In genomic region chr4:146640021-146640425, GRCh38 we compare ENCODE assay signal across 37 cellular contexts. TPM values are rescaled to one million over a fixed set of nuclear protein-coding genes. Genes with fewer than 3 reads are reported as not detected.
DNase-seq lines count a peak whose midpoint lies in the region; ATAC-seq and TF ChIP-seq lines count a peak whose summit lies in the region.
"Had no signal": no experiment of that assay in that cellular context is flagged by ENCODE, and none has a peak within 500 bp of the region (broad histone marks: within the 10 kb centered on the region; RNA-seq: fewer than 3 reads in every experiment).

No MANE protein-coding gene starts in this region.

- no peak overlapping the region for H2BK5ac ChIP-seq in H9 (ENCODE audit: insufficient read length, low read length)

- H3K27me3 ChIP-seq in H9 (ENCODE audit: insufficient read depth, low read length) (peaks cover 67% of the 10 kb centered on the region), neural cell (ENCODE audit: insufficient read depth, low read depth, low read length) (peaks cover 100% of the 10 kb centered on the region)

- intact Hi-C loops in activated CD4-positive, alpha-beta T cell treated with anti-CD3 and anti-CD28 coated beads for 36 hours (cut with DNase I, micrococcal nuclease): no loop called here

- H3F3A ChIP-seq in neural cell (ENCODE audit: insufficient read depth, low read length, poor library complexity, severe bottlenecking): no peaks in the 10 kb centered on the region

- no peaks in the 10 kb centered on the region for H3K4me1 ChIP-seq in H9 (ENCODE audit: insufficient read depth, low read length)
- H3K4me1 ChIP-seq: HAP-1, upper lobe of right lung had no signal

- WGBS in H9 (ENCODE audit: extremely low coverage, insufficient read length, low lambda C conversion rate): no CpG with 5 or more reads among the region's 43 CpGs

- H4K8ac ChIP-seq in H9 (replicated peaks; ENCODE audit: insufficient read length, low read depth, low read length): no peak overlapping the region

- POLR2A ChIA-PET in activated CD4-positive, alpha-beta T cell treated with anti-CD3 and anti-CD28 coated beads for 36 hours (lab: Charles Lee): no interaction called here

- no peak for TF ChIP-seq CTCF in H9 (conservative IDR thresholded peaks at IDR 0.05)
- no peak for TF ChIP-seq CTCF in chondrocyte (IDR thresholded peaks at IDR 0.05)
- TF ChIP-seq CTCF in neural cell (IDR thresholded peaks at IDR 0.05; ENCODE audit: poor library complexity, severe bottlenecking): no peak

- no peak overlapping the region for H3K27ac Mint-ChIP-seq in activated CD4-positive, alpha-beta T cell treated with anti-CD3 and anti-CD28 coated beads for 36 hours
- H3K27ac Mint-ChIP-seq in H9: no peak overlapping the region
- H3K27ac Mint-ChIP-seq in chondrocyte (ENCODE audit: unreplicated experiment): no peak overlapping the region
- H3K27ac Mint-ChIP-seq: natural killer cell had no signal

- no peak overlapping the region for H2BK120ac ChIP-seq in H9 (ENCODE audit: low read depth, low read length, poor library complexity, severe bottlenecking)

- no peak overlapping the region for H2BK15ac ChIP-seq in H9 (ENCODE audit: low read depth, low read length)

- no peak overlapping the region for H4K91ac ChIP-seq in H9 (ENCODE audit: insufficient read length, low read depth, low read length)

- H3K14ac ChIP-seq in H9 (ENCODE audit: insufficient read depth, low read length): no peak overlapping the region

- H3K18ac ChIP-seq in H9 (ENCODE audit: insufficient read length, low read depth, low read length): no peak overlapping the region

- H3K56ac ChIP-seq in H9 (ENCODE audit: insufficient read length, low read depth, low read length): no peak overlapping the region

- no peak overlapping the region for H2BK12ac ChIP-seq in H9 (ENCODE audit: insufficient read length, low read depth, low read length)

- peak overlapping the region; percentile 69 for H3K4me3 ChIP-seq in neural cell (ENCODE audit: low read length)
- H3K4me3 ChIP-seq: HAP-1, hepatocyte, mucosa of descending colon, ovary, skin epidermis, upper lobe of right lung had no signal

- no peak overlapping the region for H4K5ac ChIP-seq in H9 (ENCODE audit: insufficient read length, low read depth, low read length)

- H3K4me3 Mint-ChIP-seq in activated CD4-positive, alpha-beta T cell treated with anti-CD3 and anti-CD28 coated beads for 36 hours: peak overlapping the region; percentile 4
- H3K4me3 Mint-ChIP-seq in H9 (peak overlapping the region in 1 of 2 experiments; percentile 80; a peak in 4 of 5 replicates), chondrocyte (ENCODE audit: unreplicated experiment) (no peak overlapping the region)
- H3K4me3 Mint-ChIP-seq: T-helper 1 cell treated with Interleukin-12 subunit alpha and Interleukin-12 subunit beta and Interleukin-4 antibody, amounts not matched to agents 30 μg/mL and 1 μg/mL, for 36 hours had no signal

- no peak overlapping the region for H2AK5ac ChIP-seq in H9 (ENCODE audit: insufficient read length, low read length)

- H3K27ac ChIP-seq in H9 (ENCODE audit: insufficient read length, low read depth, low read length): no peak overlapping the region
- no peak overlapping the region for H3K27ac ChIP-seq in neural cell (ENCODE audit: low read length)
- H3K27ac ChIP-seq: gastroesophageal sphincter, hepatocyte, ovary, skin epidermis, upper lobe of right lung had no signal

- no peak overlapping the region for H3K9ac ChIP-seq in H9 (ENCODE audit: extremely low read depth, insufficient read length, low read length)
- H3K9ac ChIP-seq in neural cell (ENCODE audit: low read length): no peak overlapping the region

- no peaks in the 10 kb centered on the region for H3K9me2 ChIP-seq in neural cell (ENCODE audit: insufficient read depth, low read length)

- H3K79me2 ChIP-seq in H9 (ENCODE audit: insufficient read depth, low read length) (no peaks in the 10 kb centered on the region), neural cell (replicated peaks; ENCODE audit: insufficient read depth, low read length) (no peaks in the 10 kb centered on the region)
- H3K79me2 ChIP-seq: hepatocyte had no signal

- no peak for TF ChIP-seq EP300 in neural cell (conservative IDR thresholded peaks at IDR 0.05; ENCODE audit: poor library complexity, severe bottlenecking)

- H3K36me3 Mint-ChIP-seq in activated CD4-positive, alpha-beta T cell treated with anti-CD3 and anti-CD28 coated beads for 36 hours (ENCODE audit: low read depth): no peaks in the 10 kb centered on the region
- H3K36me3 Mint-ChIP-seq in H9 (ENCODE audit: insufficient read depth in 1 of 3, low read depth in 3 of 3) (no peaks in the 10 kb centered on the region; a peak in 1 of 7 replicates), chondrocyte (ENCODE audit: low read depth) (peaks cover 2% of the 10 kb centered on the region)

- H3K4me1 Mint-ChIP-seq in activated CD4-positive, alpha-beta T cell treated with anti-CD3 and anti-CD28 coated beads for 36 hours: peaks cover 22% of the 10 kb centered on the region
- H3K4me1 Mint-ChIP-seq in H9 (peaks cover 24 to 40% of the 10 kb centered on the region in 2 experiments), chondrocyte (ENCODE audit: low read depth) (peaks cover 35% of the 10 kb centered on the region)

- ATAC-seq in activated CD4-positive, alpha-beta T cell treated with anti-CD3 and anti-CD28 coated beads for 36 hours: no peak
- no peak for ATAC-seq in GM18870 (IDR thresholded peaks at IDR 0.05; ENCODE audit: unreplicated experiment)
- ATAC-seq in HG02678 (IDR thresholded peaks at IDR 0.05; ENCODE audit: unreplicated experiment): no peak
- ATAC-seq: gastroesophageal sphincter, left colon, mucosa of descending colon, natural killer cell, Right ventricle myocardium inferior, SK-N-SH treated with all-trans-retinoic acid at 6 μM for 48 hours, upper lobe of right lung had no signal

- no peak overlapping the region for H2BK20ac ChIP-seq in H9 (ENCODE audit: low read depth, low read length, poor library complexity, severe bottlenecking)

- peaks cover 7% of the 10 kb centered on the region for H3K23me2 ChIP-seq in H9 (ENCODE audit: insufficient read length, low read depth, low read length, poor library complexity, severe bottlenecking)

- no peak overlapping the region for H3K4ac ChIP-seq in H9 (ENCODE audit: low read depth, low read length)

- no peaks in the 10 kb centered on the region for H3K36me3 ChIP-seq in neural cell (ENCODE audit: insufficient read depth, low read length)
- H3K36me3 ChIP-seq: gastroesophageal sphincter, HAP-1, ovary, upper lobe of right lung had no signal

- no peak overlapping the region for H2AFZ ChIP-seq in H9 (ENCODE audit: low read length)
- no peak overlapping the region for H2AFZ ChIP-seq in neural cell (ENCODE audit: low read depth, low read length)
- H2AFZ ChIP-seq: hepatocyte had no signal

- CTCF ChIA-PET in activated CD4-positive, alpha-beta T cell treated with anti-CD3 and anti-CD28 coated beads for 36 hours (lab: Charles Lee): interaction anchor here (1.9 kb wide), 1 partner anchor 12 kb away, joined by 7 read pairs; no protein-coding TSS in a partner anchor

- peaks cover 77% of the 10 kb centered on the region for H3K27me3 Mint-ChIP-seq in activated CD4-positive, alpha-beta T cell treated with anti-CD3 and anti-CD28 coated beads for 36 hours
- H3K27me3 Mint-ChIP-seq in H9 (ENCODE audit: low read depth): peaks cover 100% of the 10 kb centered on the region
- H3K27me3 Mint-ChIP-seq in chondrocyte (ENCODE audit: low read depth): peaks cover 73% of the 10 kb centered on the region

- H3K79me1 ChIP-seq in H9 (ENCODE audit: insufficient read depth, low read depth, low read length, poor library complexity, severe bottlenecking): no peaks in the 10 kb centered on the region

- H3K4me2 ChIP-seq in H9 (ENCODE audit: insufficient read depth, insufficient read length, low read length) (peak overlapping the region; percentile 42), neural cell (ENCODE audit: low read length) (no peak overlapping the region)

- H3K23ac ChIP-seq in H9 (ENCODE audit: insufficient read length, low read depth, low read length): no peak overlapping the region

- DNase-seq in activated CD4-positive, alpha-beta T cell treated with anti-CD3 and anti-CD28 coated beads for 36 hours: no peak
- DNase-seq in activated CD4-positive, alpha-beta T cell treated with anti-CD3 and anti-CD28 coated beads, Interleukin-2, amount 50 U/mL, for 1 hour: no peak
- DNase-seq in H9 (no peak), chondrocyte (ENCODE audit: low spot score) (peak; percentile 84), NCI-H446 (lab: John Stamatoyannopoulos, UW) (no peak)
- DNase-seq: 8988T; activated CD4-positive, CD25-positive, alpha-beta regulatory T cell treated with anti-CD3 and anti-CD28 coated beads, Interleukin-2, amount 50 U/mL, for 72 hours; activated naive CD4-positive, alpha-beta T cell; activated T-cell treated with anti-CD3 and anti-CD28 coated beads, Interleukin-2, amount 50 U/mL, for 24 hours; IMR-90; left colon; mammary epithelial cell; mucosa of descending colon; natural killer cell; NCI-H1436; NCI-H2081 treated with DMSO at 0.1 percent for 48 hours; NCI-H2227 treated with DMSO at 0.1 percent for 48 hours; NCI-H526 treated with DMSO at 0.1 percent for 48 hours; ovary; stimulated activated naive CD4-positive, alpha-beta T cell; upper lobe of right lung had no signal

- no peak overlapping the region for H3T11ph ChIP-seq in H9 (ENCODE audit: low read length)

- H3K9me3 ChIP-seq in H9 (ENCODE audit: control insufficient read depth, low read depth, low read length) (no peaks in the 10 kb centered on the region), neural cell (ENCODE audit: low read length) (no peaks in the 10 kb centered on the region)
- H3K9me3 ChIP-seq: HAP-1, mucosa of descending colon, ovary, upper lobe of right lung had no signal

- H3K9me3 Mint-ChIP-seq in activated CD4-positive, alpha-beta T cell treated with anti-CD3 and anti-CD28 coated beads for 36 hours (ENCODE audit: low read depth): peaks cover 4% of the 10 kb centered on the region
- H3K9me3 Mint-ChIP-seq in H9 (peaks cover 7 to 15% of the 10 kb centered on the region in 2 experiments; a peak in 4 of 5 replicates), chondrocyte (ENCODE audit: low read depth) (peaks cover 3% of the 10 kb centered on the region)

- no peak for TF ChIP-seq RAD21 in neural cell (conservative IDR thresholded peaks at IDR 0.05)

- H4K20me1 ChIP-seq in H9 (ENCODE audit: control insufficient read depth, insufficient read depth, insufficient read length) (peaks cover 5% of the 10 kb centered on the region), neural cell (ENCODE audit: insufficient read depth) (no peaks in the 10 kb centered on the region)

TF ChIP-seq in neural cell, 6 proteins besides CTCF, POLR2A, EP300 and RAD21 (continues in another document):
- TF ChIP-seq POLR2AphosphoS5 (IDR thresholded peaks at IDR 0.05): no peak
- TF ChIP-seq EZH2 (IDR thresholded peaks at IDR 0.05; ENCODE audit: borderline replicate concordance, insufficient read depth, low read length, poor library complexity, severe bottlenecking): no peak
- TF ChIP-seq MXI1 (conservative IDR thresholded peaks at IDR 0.05; ENCODE audit: poor library complexity, severe bottlenecking): no peak
- no peak for TF ChIP-seq TAF1 (IDR thresholded peaks at IDR 0.05; ENCODE audit: low read depth)
- no peak for TF ChIP-seq SMC3 (conservative IDR thresholded peaks at IDR 0.05; ENCODE audit: poor library complexity)

RNA-seq across cellular contexts. Expression of gene POU4F2, which starts 1.3 kb away (rescaled TPM):
- not detected for total RNA-seq in activated CD4-positive, alpha-beta T cell treated with anti-CD3 and anti-CD28 coated beads for 36 hours
- total RNA-seq in H9 (2021) (not detected in 2 replicates), chondrocyte (not detected in 3 replicates)
- 0.24 TPM in 1 of 2 replicates, not detected in the other for polyA plus RNA-seq in neural cell
- polyA minus RNA-seq in neural cell: not detected in 2 replicates
- total RNA-seq: activated CD8-positive, alpha-beta memory T cell treated with anti-CD3 and anti-CD28 coated beads for 36 hours; endothelial cell of umbilical vein; fibroblast of lung; gastroesophageal sphincter; IMR-90; left colon; LHCN-M2; mammary epithelial cell; mucosa of descending colon; natural killer cell; ovary; renal cortical epithelial cell; Right ventricle myocardium inferior; temporal lobe; upper lobe of right lung had no signal
- polyA plus RNA-seq: endothelial cell of umbilical vein, fibroblast of lung, hepatocyte, IMR-90, mammary epithelial cell, ovary had no signal
